23 cellular contexts compared by ENCODE assay signal in genomic region chr1:184504695-184505338, GRCh38.
DNase-seq lines count a peak whose midpoint lies in the region; ATAC-seq and TF ChIP-seq lines count a peak whose summit lies in the region.
"Had no signal": no experiment of that assay in that cellular context is flagged by ENCODE, and none has a peak within 500 bp of the region (broad histone marks: within the 10 kb centered on the region; RNA-seq: fewer than 3 reads in every experiment).

No MANE protein-coding gene starts in this region.

- peaks cover 32% of the 10 kb centered on the region for H3K4me1 Mint-ChIP-seq in glutamatergic neuron (ENCODE audit: low read depth, unreplicated experiment)
- H3K4me1 Mint-ChIP-seq: activated CD4-positive, alpha-beta T cell treated with anti-CD3 and anti-CD28 coated beads, Interleukin-2, amount 10 ng/mL, durations not matched to agents 24 days and 14 days had no signal

- H3K4me1 ChIP-seq in heart right ventricle (peaks cover 12 to 91% (median 66%) of the 10 kb centered on the region in 9 donors), subcutaneous abdominal adipose tissue (ENCODE audit: control insufficient read depth in 5 of 5, insufficient read depth in 5 of 5, low read length in 5 of 5) (peaks cover 0 to 33% (median 25%) of the 10 kb centered on the region in 5 donors)

- intact Hi-C loops in heart right ventricle (cut with DNase I) (loop anchor here in 1 of 10 donors (5.0 kb wide), 1 partner anchor 37 kb away; no protein-coding TSS in a partner anchor), Right ventricle myocardium inferior (cut with DNase I) (loop anchor here (5.0 kb wide), 1 partner anchor 57 kb away; no protein-coding TSS in a partner anchor)

- TF ChIP-seq CTCF in heart right ventricle (IDR thresholded peaks at IDR 0.05) (no peak), glutamatergic neuron (IDR thresholded peaks at IDR 0.05; ENCODE audit: partially characterized antibody, unreplicated experiment) (no peak)

- no peak overlapping the region for H3K4me3 Mint-ChIP-seq in glutamatergic neuron (ENCODE audit: unreplicated experiment)
- H3K4me3 Mint-ChIP-seq: activated CD4-positive, alpha-beta T cell treated with anti-CD3 and anti-CD28 coated beads, Interleukin-2, amount 10 ng/mL, durations not matched to agents 24 days and 14 days; CD14-positive monocyte had no signal

- H3K9me3 ChIP-seq in heart right ventricle (no peaks in the 10 kb centered on the region), subcutaneous abdominal adipose tissue (ENCODE audit: control insufficient read depth in 5 of 5, low read length in 5 of 5) (no peaks in the 10 kb centered on the region)
- H3K9me3 ChIP-seq: left lung, mucosa of descending colon, neutrophil had no signal

- no peak for DNase-seq in heart right ventricle
- no peak for DNase-seq in Right ventricle myocardium inferior (ENCODE audit: missing footprints)
- DNase-seq in NCI-H2227 treated with DMSO at 0.1 percent for 48 hours (lab: John Stamatoyannopoulos, UW), result peak; percentile 91
- no peak for DNase-seq in glutamatergic neuron
- no peak for DNase-seq in AG08395 (ENCODE audit: low spot score)
- no peak for DNase-seq in ACHN
- DNase-seq: activated CD4-positive, alpha-beta T cell treated with anti-CD3 and anti-CD28 coated beads, Interleukin-2, amount 10 ng/mL, durations not matched to agents 24 days and 14 days; brain microvascular endothelial cell; cortex of kidney; GF-D8; GOT3; KBM-7; left lung; mucosa of descending colon; MV-4-11; PC-3; SIG-M5; stimulated activated CD4-positive, alpha-beta T cell treated with anti-CD3 and anti-CD28 coated beads, Interleukin-15, amount 100 ng/mL, for 24 hours had no signal

- H3K27me3 Mint-ChIP-seq in glutamatergic neuron (ENCODE audit: unreplicated experiment), result peaks cover 3% of the 10 kb centered on the region

- H3K4me3 ChIP-seq in heart right ventricle, result peak overlapping the region in 2 of 10 donors; percentile 9 to 14
- H3K4me3 ChIP-seq in subcutaneous abdominal adipose tissue (ENCODE audit: low read depth in 1 of 5, low read length in 5 of 5), result peak overlapping the region in 2 of 5 donors; percentile 52 to 54
- H3K4me3 ChIP-seq: left lung, mucosa of descending colon had no signal

- H3K9ac ChIP-seq in subcutaneous abdominal adipose tissue (ENCODE audit: low read length in 5 of 5), result no peak overlapping the region

- peak overlapping the region in 9 of 10 donors; percentile 12 to 86 (median 54) for H3K27ac ChIP-seq in heart right ventricle
- peak overlapping the region; percentile 3 for H3K27ac ChIP-seq in subcutaneous abdominal adipose tissue (ENCODE audit: low read depth, low read length)
- H3K27ac ChIP-seq: brain microvascular endothelial cell, left lung, neutrophil had no signal

- no peaks in the 10 kb centered on the region for H3K36me3 Mint-ChIP-seq in glutamatergic neuron (ENCODE audit: unreplicated experiment)
- H3K36me3 Mint-ChIP-seq: CD14-positive monocyte had no signal

- H3K36me3 ChIP-seq in heart right ventricle (peaks cover 0 to 6% (median 2%) of the 10 kb centered on the region in 9 donors), subcutaneous abdominal adipose tissue (ENCODE audit: control insufficient read depth in 5 of 5, insufficient read depth in 5 of 5, low read length in 5 of 5) (no peaks in the 10 kb centered on the region)
- H3K36me3 ChIP-seq: brain microvascular endothelial cell, left lung, neutrophil had no signal

- no peak for ATAC-seq in heart right ventricle
- no peak for ATAC-seq in Right ventricle myocardium inferior
- no peak for ATAC-seq in HG03439 (IDR thresholded peaks at IDR 0.05; ENCODE audit: unreplicated experiment)
- ATAC-seq: left lung, PC-3 had no signal

- peaks cover 2% of the 10 kb centered on the region for H3K9me3 Mint-ChIP-seq in glutamatergic neuron (ENCODE audit: unreplicated experiment)
- H3K9me3 Mint-ChIP-seq: activated CD4-positive, alpha-beta T cell treated with anti-CD3 and anti-CD28 coated beads, Interleukin-2, amount 10 ng/mL, durations not matched to agents 24 days and 14 days; activated T-helper 2 cell treated with anti-CD3 and anti-CD28 coated beads, Interferon-gamma antibody, Interleukin-2, Interleukin-4, amounts not matched to agents 10 μg/mL and 5 μg/mL and 100 μg/mL, durations not matched to agents 14 hours and 24 hours and 36 hours; CD14-positive monocyte had no signal

- peak overlapping the region; percentile 71 for H3K27ac Mint-ChIP-seq in glutamatergic neuron (ENCODE audit: unreplicated experiment)
- H3K27ac Mint-ChIP-seq: activated CD4-positive, alpha-beta T cell treated with anti-CD3 and anti-CD28 coated beads, Interleukin-2, amount 10 ng/mL, durations not matched to agents 24 days and 14 days; activated T-helper 2 cell treated with anti-CD3 and anti-CD28 coated beads, Interferon-gamma antibody, Interleukin-2, Interleukin-4, amounts not matched to agents 10 μg/mL and 5 μg/mL and 100 μg/mL, durations not matched to agents 14 hours and 24 hours and 36 hours had no signal

- in situ Hi-C loops in ACHN (cut with HindIII; ENCODE audit: low pct_ligation_motif_present, low pct_unique_long_range_greater_than_20kb, low sequenced_read_pairs), result no loop called here

- H3K27me3 ChIP-seq in heart right ventricle (no peaks in the 10 kb centered on the region), subcutaneous abdominal adipose tissue (ENCODE audit: control insufficient read depth in 5 of 5, insufficient read depth in 4 of 5, low read length in 5 of 5) (no peaks in the 10 kb centered on the region)
- H3K27me3 ChIP-seq: brain microvascular endothelial cell, left lung, neutrophil had no signal

- WGBS in heart right ventricle, 2 donors, result 66 to 68% methylated on average over 5 of the region's 5 CpGs
